ENCODE assay signal across 9 cellular contexts in genomic region chr22:49657974-49658550, GRCh38.
DNase-seq lines count a peak whose midpoint lies in the region; ATAC-seq and TF ChIP-seq lines count a peak whose summit lies in the region.
"Had no signal": no experiment of that assay in that cellular context is flagged by ENCODE, and none has a peak within 500 bp of the region (broad histone marks: within the 10 kb centered on the region; RNA-seq: fewer than 3 reads in every experiment).

No MANE protein-coding gene starts in this region.

- H3K9me3 ChIP-seq in DOHH2 (ENCODE audit: control insufficient read depth, insufficient read depth, low read length) (no peaks in the 10 kb centered on the region), OCI-LY7 (ENCODE audit: low read length) (no peaks in the 10 kb centered on the region), psoas muscle (no peaks in the 10 kb centered on the region), mucosa of descending colon (no peaks in the 10 kb centered on the region)

- H3K4me3 ChIP-seq in DOHH2 (ENCODE audit: low read length) (peak overlapping the region; percentile 98), OCI-LY7 (ENCODE audit: low read depth, low read length, poor library complexity, severe bottlenecking) (no peak overlapping the region), psoas muscle (peak overlapping the region; percentile 42), mucosa of descending colon (no peak overlapping the region)

- H3K9me2 ChIP-seq in DOHH2 (replicated peaks; ENCODE audit: control insufficient read depth, low read length): no peaks in the 10 kb centered on the region
- H3K9me2 ChIP-seq in OCI-LY7 (ENCODE audit: insufficient read depth, low read length): no peaks in the 10 kb centered on the region

- intact Hi-C loops in OCI-LY7 (cut with micrococcal nuclease; ENCODE audit: unreplicated experiment) (no loop called here), psoas muscle (cut with DNase I) (no loop called here), mucosa of descending colon (cut with DNase I, micrococcal nuclease) (no loop called here)

- peaks cover 39% of the 10 kb centered on the region for H3K4me1 ChIP-seq in DOHH2 (ENCODE audit: control insufficient read depth, low read length)
- H3K4me1 ChIP-seq in OCI-LY7 (ENCODE audit: insufficient read depth, low read length, poor library complexity, severe bottlenecking): peaks cover 25% of the 10 kb centered on the region
- no peaks in the 10 kb centered on the region for H3K4me1 ChIP-seq in psoas muscle
- H3K4me1 ChIP-seq in mucosa of descending colon (ENCODE audit: low read depth): no peaks in the 10 kb centered on the region

- no peak for ATAC-seq in effector memory CD8-positive, alpha-beta T cell (replicated peaks)
- peak in 1 of 4 donors; percentile 6 for ATAC-seq in psoas muscle
- ATAC-seq in GM21723 (IDR thresholded peaks at IDR 0.05; ENCODE audit: unreplicated experiment): no peak
- no peak for ATAC-seq in HG03175 (IDR thresholded peaks at IDR 0.05; ENCODE audit: unreplicated experiment)
- no peak for ATAC-seq in mucosa of descending colon

- H3K27me3 Mint-ChIP-seq in effector memory CD8-positive, alpha-beta T cell: no peaks in the 10 kb centered on the region

- H3K36me3 ChIP-seq in DOHH2 (ENCODE audit: control insufficient read depth, low read length) (peaks cover 39% of the 10 kb centered on the region), OCI-LY7 (ENCODE audit: insufficient read depth, low read length) (peaks cover 34% of the 10 kb centered on the region), psoas muscle (ENCODE audit: insufficient read depth in 1 of 2, low read depth in 1 of 2) (no peaks in the 10 kb centered on the region), mucosa of descending colon (ENCODE audit: low read depth) (no peaks in the 10 kb centered on the region)

- peaks cover 5% of the 10 kb centered on the region for H3K36me3 Mint-ChIP-seq in effector memory CD8-positive, alpha-beta T cell (ENCODE audit: insufficient read depth)

- peaks cover 10% of the 10 kb centered on the region; the same call in 1 of the 2 replicates for H3F3A ChIP-seq in DOHH2 (ENCODE audit: control insufficient read depth, insufficient read depth)

- 0 out of 2 replicates have a peak overlapping the region, but pooled peaks have one; percentile 84 for H3K27ac ChIP-seq in DOHH2 (ENCODE audit: low read depth, low read length)
- no peak overlapping the region for H3K27ac ChIP-seq in OCI-LY7 (ENCODE audit: low read depth, low read length, poor library complexity, severe bottlenecking)
- H3K27ac ChIP-seq in psoas muscle: peak overlapping the region; percentile 71

- H4K20me1 ChIP-seq in DOHH2 (ENCODE audit: control insufficient read depth, insufficient read depth, low read depth, low read length): 0 out of 2 replicates have a peak, but pooled peaks cover 4% of the 10 kb centered on the region
- no peaks in the 10 kb centered on the region for H4K20me1 ChIP-seq in OCI-LY7 (ENCODE audit: insufficient read depth, low read length)

- no peak for TF ChIP-seq CTCF in DOHH2 (IDR thresholded peaks at IDR 0.05; ENCODE audit: low read depth, low read length, poor library complexity, severe bottlenecking)
- no peak for TF ChIP-seq CTCF in OCI-LY7 (conservative IDR thresholded peaks at IDR 0.05; ENCODE audit: low read length)
- no peak for TF ChIP-seq CTCF in psoas muscle (IDR thresholded peaks at IDR 0.05)
- no peak for TF ChIP-seq CTCF in mucosa of descending colon (IDR thresholded peaks at IDR 0.05)

- H3K27me3 ChIP-seq in DOHH2 (ENCODE audit: control insufficient read depth, low read length): no peaks in the 10 kb centered on the region
- peaks cover 0 to 16% (median 0%) of the 10 kb centered on the region in 3 donors for H3K27me3 ChIP-seq in psoas muscle (ENCODE audit: insufficient read depth in 3 of 3, low read length in 2 of 3)

- CTCF ChIA-PET in OCI-LY7 (lab: Charles Lee; ENCODE audit: unreplicated experiment): no interaction called here

- POLR2A ChIA-PET in OCI-LY7 (lab: Charles Lee): interaction anchor here (0.6 to 1.2 kb wide), 2 partner anchors 9 to 309 kb away, joined by 3 read pairs; no protein-coding TSS in a partner anchor

- no peak for DNase-seq in OCI-LY7 (ENCODE audit: low spot score)
- DNase-seq in effector memory CD8-positive, alpha-beta T cell: no peak
- no peak for DNase-seq in psoas muscle
- no peak for DNase-seq in NCI-H2227 (lab: John Stamatoyannopoulos, UW; ENCODE audit: unreplicated experiment)
- no peak for DNase-seq in mucosa of descending colon
- DNase-seq: DMS79 had no signal

- peak overlapping the region; percentile 90 to 93 for H3K4me3 Mint-ChIP-seq in effector memory CD8-positive, alpha-beta T cell

- peak overlapping the region; percentile 94 for H2AFZ ChIP-seq in OCI-LY7 (ENCODE audit: low read length)

- 65 to 74% (median 67%) methylated on average over 11 of the region's 11 CpGs for WGBS in psoas muscle, 3 donors

- H3K79me2 ChIP-seq in DOHH2 (ENCODE audit: control insufficient read depth, low read length) (peaks cover 38% of the 10 kb centered on the region), OCI-LY7 (ENCODE audit: insufficient read depth, low read depth, low read length) (peaks cover 36% of the 10 kb centered on the region)

- H3K4me1 Mint-ChIP-seq in effector memory CD8-positive, alpha-beta T cell (ENCODE audit: low read depth in 2 of 2): peaks cover 10 to 20% of the 10 kb centered on the region in 2 donors

- H3K27ac Mint-ChIP-seq in effector memory CD8-positive, alpha-beta T cell: peak overlapping the region; percentile 82 to 84

- H3K9me3 Mint-ChIP-seq in effector memory CD8-positive, alpha-beta T cell: no peaks in the 10 kb centered on the region

- peak overlapping the region; percentile 94 for H3K4me2 ChIP-seq in DOHH2 (ENCODE audit: low read length)
- H3K4me2 ChIP-seq in OCI-LY7 (ENCODE audit: low read length): no peak overlapping the region

- BruUV-seq in OCI-LY7 (replicated peaks; lab: Mats Ljungman, UMichigan): no TSS peak

Comparison
In these comparisons a context has a peak if more than half of its experiments do, and no peak if none do; other contexts are left out.
1. H3K4me3 ChIP-seq: peak in DOHH2 (single experiment) and psoas muscle (single experiment); none in OCI-LY7 (single experiment) and mucosa of descending colon (single experiment).